ENCODE assay signal across 13 cellular contexts in the genomic region with DNA sequence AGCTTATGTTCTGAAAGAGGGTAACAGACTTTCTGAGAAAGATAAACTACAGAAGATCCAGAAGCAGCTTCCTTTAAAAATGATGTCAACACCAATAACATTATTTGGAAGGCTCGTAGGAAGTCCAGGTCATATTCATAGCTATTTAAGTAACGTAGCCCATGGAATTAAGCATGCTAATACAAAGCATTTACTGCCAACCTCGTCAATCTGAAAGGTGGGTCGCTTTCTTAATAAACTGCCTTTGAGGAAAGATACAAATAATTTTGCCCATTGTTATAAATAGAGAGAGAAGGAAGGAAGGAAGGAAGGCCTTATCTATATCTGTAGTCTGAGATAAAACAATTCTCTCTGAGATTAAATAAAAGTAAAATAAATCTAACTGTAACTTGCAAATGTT.
A peak's percentile ranks its signal among the peaks of the same experiment; 100 is the strongest.
DNase-seq lines count a peak whose midpoint lies in the region; ATAC-seq and TF ChIP-seq lines count a peak whose summit lies in the region.
"Had no signal": no experiment of that assay in that cellular context is flagged by ENCODE, and none has a peak within 500 bp of the region (broad histone marks: within the 10 kb centered on the region; RNA-seq: fewer than 3 reads in every experiment).

No MANE protein-coding gene starts in this region.

- no peak for ATAC-seq in HG02870 (IDR thresholded peaks at IDR 0.05; ENCODE audit: unreplicated experiment)
- ATAC-seq in activated T-helper 17 cell treated with anti-CD3 and anti-CD28 coated beads, Interleukin-2, amount 50 U/mL, for 72 hours (replicated peaks) = no peak

- DNase-seq in BE2C = no peak
- no peak for DNase-seq in activated T-helper 1 cell treated with anti-CD3 and anti-CD28 coated beads, Interleukin-12 subunit alpha, Interleukin-12 subunit beta, Interleukin-2, Interleukin-4 antibody, amounts not matched to agents 30 ng/mL and 10 ng/mL and 1 ng/mL, durations not matched to agents 14 hours and 24 hours and 36 hours (ENCODE audit: low spot score)
- no peak for DNase-seq in fibroblast of pulmonary artery (ENCODE audit: low read depth)
- no peak for DNase-seq in skeletal muscle cell (ENCODE audit: low read depth)
- DNase-seq in activated T-cell treated with anti-CD3 and anti-CD28 coated beads, Interleukin-2, amount 50 U/mL, for 48 hours = no peak
- DNase-seq in KBM-7 = no peak
- DNase-seq: activated CD4-positive, alpha-beta T cell treated with anti-CD3 and anti-CD28 coated beads, Interleukin-2, amount 50 U/mL, for 4 hours; occipital lobe; SW 1271 had no signal

- H3K4me3 ChIP-seq in BE2C (ENCODE audit: low read depth, low read length) (peak overlapping the region; percentile 66), fibroblast of pulmonary artery (replicated peaks; ENCODE audit: low read depth, low read length) (peak overlapping the region; percentile 30), skeletal muscle cell (ENCODE audit: low read depth, low read length) (peak overlapping the region; percentile 38)

- intact Hi-C loops in activated T-helper 1 cell treated with anti-CD3 and anti-CD28 coated beads, Interleukin-12 subunit alpha, Interleukin-12 subunit beta, Interleukin-2, Interleukin-4 antibody, amounts not matched to agents 30 ng/mL and 10 ng/mL and 1 ng/mL, durations not matched to agents 14 hours and 24 hours and 36 hours (cut with micrococcal nuclease) = loop anchor here (2.0 to 5.0 kb wide), 2 partner anchors 474 to 618 kb away; a partner anchor contains a TSS

- in situ Hi-C loops in KBM-7 (cut with MboI; ENCODE audit: low pct_unique_long_range_greater_than_20kb, low sequenced_read_pairs) = no loop called here

- H3K4me1 ChIP-seq in BE2C = peaks cover 30% of the 10 kb centered on the region

- TF ChIP-seq CTCF in BE2C (IDR thresholded peaks at IDR 0.05; ENCODE audit: low read depth, low read length) (no peak), fibroblast of pulmonary artery (IDR thresholded peaks at IDR 0.05; ENCODE audit: low read length, missing control alignments) (no peak)

- no peaks in the 10 kb centered on the region for H3K27me3 ChIP-seq in BE2C

- peaks cover 60% of the 10 kb centered on the region for H3K4me1 Mint-ChIP-seq in activated T-helper 1 cell treated with anti-CD3 and anti-CD28 coated beads, Interleukin-12 subunit alpha, Interleukin-12 subunit beta, Interleukin-2, Interleukin-4 antibody, amounts not matched to agents 30 ng/mL and 10 ng/mL and 1 ng/mL, durations not matched to agents 14 hours and 24 hours and 36 hours (ENCODE audit: low read depth)
- H3K4me1 Mint-ChIP-seq in activated T-helper 17 cell treated with anti-CD3 and anti-CD28 coated beads, Interleukin-2, amount 50 U/mL, for 72 hours = peaks cover 9% of the 10 kb centered on the region

- no peaks in the 10 kb centered on the region for H3K9me3 ChIP-seq in BE2C

- peak overlapping the region; percentile 78 for H3K4me3 Mint-ChIP-seq in activated T-helper 1 cell treated with anti-CD3 and anti-CD28 coated beads, Interleukin-12 subunit alpha, Interleukin-12 subunit beta, Interleukin-2, Interleukin-4 antibody, amounts not matched to agents 30 ng/mL and 10 ng/mL and 1 ng/mL, durations not matched to agents 14 hours and 24 hours and 36 hours
- no peak overlapping the region for H3K4me3 Mint-ChIP-seq in activated T-helper 17 cell treated with anti-CD3 and anti-CD28 coated beads, Interleukin-2, amount 50 U/mL, for 72 hours
- H3K4me3 Mint-ChIP-seq: activated naive CD4-positive, alpha-beta T cell treated with anti-CD3 and anti-CD28 coated beads, Interleukin-2, amount 50 U/mL, for 24 hours had no signal

- peaks cover 5% of the 10 kb centered on the region for H3K9me3 Mint-ChIP-seq in activated T-helper 1 cell treated with anti-CD3 and anti-CD28 coated beads, Interleukin-12 subunit alpha, Interleukin-12 subunit beta, Interleukin-2, Interleukin-4 antibody, amounts not matched to agents 30 ng/mL and 10 ng/mL and 1 ng/mL, durations not matched to agents 14 hours and 24 hours and 36 hours
- H3K9me3 Mint-ChIP-seq in activated T-helper 17 cell treated with anti-CD3 and anti-CD28 coated beads, Interleukin-2, amount 50 U/mL, for 72 hours = no peaks in the 10 kb centered on the region
- H3K9me3 Mint-ChIP-seq: activated naive CD4-positive, alpha-beta T cell treated with anti-CD3 and anti-CD28 coated beads, Interleukin-2, amount 50 U/mL, for 24 hours had no signal

- H3K27me3 Mint-ChIP-seq in activated T-helper 1 cell treated with anti-CD3 and anti-CD28 coated beads, Interleukin-12 subunit alpha, Interleukin-12 subunit beta, Interleukin-2, Interleukin-4 antibody, amounts not matched to agents 30 ng/mL and 10 ng/mL and 1 ng/mL, durations not matched to agents 14 hours and 24 hours and 36 hours (ENCODE audit: insufficient read depth) = peaks cover under 1% of the 10 kb centered on the region
- peaks cover 36% of the 10 kb centered on the region for H3K27me3 Mint-ChIP-seq in activated T-helper 17 cell treated with anti-CD3 and anti-CD28 coated beads, Interleukin-2, amount 50 U/mL, for 72 hours

- H3K36me3 ChIP-seq in BE2C = no peaks in the 10 kb centered on the region

- peak overlapping the region; percentile 76 for H3K27ac Mint-ChIP-seq in activated T-helper 1 cell treated with anti-CD3 and anti-CD28 coated beads, Interleukin-12 subunit alpha, Interleukin-12 subunit beta, Interleukin-2, Interleukin-4 antibody, amounts not matched to agents 30 ng/mL and 10 ng/mL and 1 ng/mL, durations not matched to agents 14 hours and 24 hours and 36 hours
- H3K27ac Mint-ChIP-seq in activated T-helper 17 cell treated with anti-CD3 and anti-CD28 coated beads, Interleukin-2, amount 50 U/mL, for 72 hours = no peak overlapping the region
- H3K27ac Mint-ChIP-seq: activated naive CD4-positive, alpha-beta T cell treated with anti-CD3 and anti-CD28 coated beads, Interleukin-2, amount 50 U/mL, for 24 hours had no signal

- H3K36me3 Mint-ChIP-seq in activated T-helper 1 cell treated with anti-CD3 and anti-CD28 coated beads, Interleukin-12 subunit alpha, Interleukin-12 subunit beta, Interleukin-2, Interleukin-4 antibody, amounts not matched to agents 30 ng/mL and 10 ng/mL and 1 ng/mL, durations not matched to agents 14 hours and 24 hours and 36 hours (ENCODE audit: low read depth) = peaks cover 6% of the 10 kb centered on the region
- no peaks in the 10 kb centered on the region for H3K36me3 Mint-ChIP-seq in activated T-helper 17 cell treated with anti-CD3 and anti-CD28 coated beads, Interleukin-2, amount 50 U/mL, for 72 hours (ENCODE audit: low read depth)
- H3K36me3 Mint-ChIP-seq: activated naive CD4-positive, alpha-beta T cell treated with anti-CD3 and anti-CD28 coated beads, Interleukin-2, amount 50 U/mL, for 24 hours; CD14-positive monocyte had no signal
